ENCODE assay signal across 10 cellular contexts in the genomic region with DNA sequence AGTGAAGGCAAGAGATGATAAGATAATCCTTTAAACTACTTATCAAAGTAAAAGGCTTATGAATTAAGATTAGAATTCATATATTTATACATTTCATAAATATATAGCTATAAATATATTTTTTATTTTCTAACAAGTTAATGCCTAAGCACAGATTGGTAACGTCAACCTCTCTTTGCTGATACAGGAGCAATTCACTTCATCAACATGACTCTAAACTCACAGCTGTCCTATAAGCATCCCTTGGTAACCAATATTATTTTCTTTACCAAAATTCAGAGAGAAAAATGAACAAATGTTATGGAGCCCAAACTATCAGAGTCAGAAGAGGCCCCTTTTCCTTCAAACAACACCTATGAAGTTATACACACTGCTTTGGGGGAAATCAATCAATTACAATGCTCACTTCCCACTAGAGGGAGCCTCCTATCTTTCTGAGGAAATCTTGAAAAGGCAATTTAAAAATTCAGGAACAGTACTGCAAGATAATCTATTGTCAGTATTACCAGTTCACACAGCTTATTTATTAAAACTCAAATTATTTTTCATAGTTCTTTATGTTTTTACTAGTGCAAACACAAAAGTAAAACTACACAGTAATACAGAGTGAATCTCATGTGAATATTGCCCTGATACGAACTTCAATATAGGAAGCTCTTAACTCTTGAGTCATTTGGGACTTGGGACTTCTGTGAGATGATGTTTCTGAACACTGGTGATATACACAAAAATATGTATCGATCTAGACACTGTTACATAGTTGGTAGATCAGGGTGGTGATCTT. TPM values are rescaled to one million over a fixed set of nuclear protein-coding genes. Genes with fewer than 3 reads are reported as not detected.
DNase-seq lines count a peak whose midpoint lies in the region; ATAC-seq, FAIRE-seq and TF ChIP-seq lines count a peak whose summit lies in the region.
"Had no signal": no experiment of that assay in that cellular context is flagged by ENCODE, and none has a peak within 500 bp of the region (broad histone marks: within the 10 kb centered on the region; RNA-seq: fewer than 3 reads in every experiment).

No MANE protein-coding gene starts in this region.

- H3K4me1 ChIP-seq in HepG2 (ENCODE audit: insufficient read depth, low read length) (no peaks in the 10 kb centered on the region), tibial artery (no peaks in the 10 kb centered on the region)
- H3K4me1 ChIP-seq: Caco-2, tibial nerve had no signal

- DNase-seq in AG10803 (ENCODE audit: low read depth): no peak
- no peak for DNase-seq in HFF-Myc (ENCODE audit: extremely low read depth, low read depth)
- DNase-seq in astrocyte of the cerebellum (ENCODE audit: low read depth): no peak
- no peak for DNase-seq in HepG2 (ENCODE audit: low spot score)
- no peak for DNase-seq in tibial artery
- no peak for DNase-seq in natural killer cell
- no peak for DNase-seq in T-cell

- H3K36me3 Mint-ChIP-seq in natural killer cell (no peaks in the 10 kb centered on the region), T-cell (peaks cover 64% of the 10 kb centered on the region)

- H3K27ac Mint-ChIP-seq in natural killer cell: no peak overlapping the region
- H3K27ac Mint-ChIP-seq in T-cell: no peak overlapping the region

- H3K79me2 ChIP-seq in HepG2 (ENCODE audit: insufficient read depth, low read length): no peaks in the 10 kb centered on the region

- H3K27me3 Mint-ChIP-seq in natural killer cell (ENCODE audit: low read depth in 2 of 2): no peaks in the 10 kb centered on the region
- H3K27me3 Mint-ChIP-seq in T-cell: no peaks in the 10 kb centered on the region

- H3K4me3 ChIP-seq in AG10803 (ENCODE audit: low read length) (no peak overlapping the region), HFF-Myc (replicated peaks; ENCODE audit: low read depth, low read length) (no peak overlapping the region), astrocyte of the cerebellum (ENCODE audit: low read depth, low read length) (no peak overlapping the region), HepG2 (replicated peaks in 1 of 3; ENCODE audit: insufficient read depth in 1 of 3, low read depth in 2 of 3, low read length in 3 of 3) (no peak overlapping the region), tibial artery (no peak overlapping the region)
- H3K4me3 ChIP-seq: tibial nerve had no signal

- H3K27ac ChIP-seq in HepG2 (ENCODE audit: extremely low read length, insufficient read depth, low read length) (no peak overlapping the region), tibial artery (no peak overlapping the region)
- H3K27ac ChIP-seq: tibial nerve had no signal

- H4K20me1 ChIP-seq in HepG2 (ENCODE audit: insufficient read depth, low read length): no peaks in the 10 kb centered on the region

- in situ Hi-C loops in astrocyte of the cerebellum (cut with HindIII; ENCODE audit: low sequenced_read_pairs): no loop called here
- in situ Hi-C loops in HepG2 (cut with HindIII; ENCODE audit: extremely low pct_ligation_motif_present, low pct_unique_long_range_greater_than_20kb): no loop called here

- TF ChIP-seq CTCF in AG10803 (conservative IDR thresholded peaks at IDR 0.05; ENCODE audit: low read length) (peak; percentile 40), HFF-Myc (IDR thresholded peaks at IDR 0.05; ENCODE audit: low read depth, low read length, missing control alignments) (peak; percentile 26), astrocyte of the cerebellum (IDR thresholded peaks at IDR 0.05; ENCODE audit: low read depth, low read length, missing control alignments) (peak; percentile 25), HepG2 (CRISPR knock-in tag; IDR thresholded peaks at IDR 0.05) (no peak), tibial artery (IDR thresholded peaks at IDR 0.05) (peak in 1 of 2 experiments; percentile 8), natural killer cell (IDR thresholded peaks at IDR 0.05) (no peak)

- no peak for TF ChIP-seq POLR2A in HepG2 (IDR thresholded peaks at IDR 0.05; ENCODE audit: insufficient read depth in 1 of 2, low read depth in 2 of 2, low read length in 2 of 2)

- H3K9me3 Mint-ChIP-seq in natural killer cell: no peaks in the 10 kb centered on the region
- H3K9me3 Mint-ChIP-seq in T-cell: peaks cover 6 to 22% (median 22%) of the 10 kb centered on the region in 3 donors

- H3K9ac ChIP-seq in HepG2 (ENCODE audit: insufficient read depth, low read depth, low read length): no peak overlapping the region

- H3K4me3 Mint-ChIP-seq in natural killer cell: no peak overlapping the region
- no peak overlapping the region for H3K4me3 Mint-ChIP-seq in T-cell

- POLR2A ChIA-PET in HepG2 (lab: Yijun Ruan, JAX): no interaction called here
- POLR2A ChIA-PET in T-cell (lab: Charles Lee): no interaction called here

- CTCF ChIA-PET in HepG2 (lab: Yijun Ruan, JAX; ENCODE audit: low intra/inter-chr PET ratio, low total read pairs) (no interaction called here), T-cell (lab: Charles Lee) (no interaction called here)

- 33% methylated on average over 3 of the region's 3 CpGs for WGBS in HepG2 (ENCODE audit: low lambda C conversion rate)

- TF ChIP-seq EP300 in HepG2 (IDR thresholded peaks at IDR 0.05; ENCODE audit: low read depth in 2 of 2, low read length in 2 of 2) (no peak), HepG2 (CRISPR knock-in tag; IDR thresholded peaks at IDR 0.05; ENCODE audit: borderline replicate concordance) (no peak)

- H3K4me1 Mint-ChIP-seq in natural killer cell (peaks cover 0 to 4% of the 10 kb centered on the region in 2 donors), T-cell (no peaks in the 10 kb centered on the region)

- H2AFZ ChIP-seq in HepG2 (ENCODE audit: low read length): no peak overlapping the region

- H3K9me3 ChIP-seq in HepG2 (ENCODE audit: low read length) (peaks cover 4% of the 10 kb centered on the region), tibial artery (no peaks in the 10 kb centered on the region)
- H3K9me3 ChIP-seq: tibial nerve had no signal

- TF ChIP-seq RAD21 in HepG2 (CRISPR knock-in tag; IDR thresholded peaks at IDR 0.05): no peak

- H3K36me3 ChIP-seq in HepG2 (replicated peaks in 1 of 2; ENCODE audit: control insufficient read depth in 1 of 2, insufficient read depth in 2 of 2, low read length in 2 of 2) (no peaks in the 10 kb centered on the region), tibial artery (no peaks in the 10 kb centered on the region)

- FAIRE-seq in HepG2 (lab: Jason Lieb, UNC): no peak

- no peak for ATAC-seq in HepG2
- no peak for ATAC-seq in HG02759 (IDR thresholded peaks at IDR 0.05; ENCODE audit: unreplicated experiment)
- ATAC-seq in natural killer cell: no peak
- no peak for ATAC-seq in T-cell (replicated peaks in 1 of 4)

- intact Hi-C loops in HepG2 (cut with micrococcal nuclease; ENCODE audit: unreplicated experiment) (no loop called here), tibial artery (cut with DNase I; ENCODE audit: low total_unique reads) (no loop called here), natural killer cell (cut with micrococcal nuclease) (no loop called here)

- no peak overlapping the region for H3K4me2 ChIP-seq in HepG2 (ENCODE audit: low read depth, low read length)

- no TSS peak for BruUV-seq in HepG2 (replicated peaks; lab: Mats Ljungman, UMichigan)

- H3K27me3 ChIP-seq in HepG2 (ENCODE audit: control insufficient read depth in 1 of 2, insufficient read depth in 2 of 2, low read length in 2 of 2): no peaks in the 10 kb centered on the region
- H3K27me3 ChIP-seq in tibial artery: no peaks in the 10 kb centered on the region
- H3K27me3 ChIP-seq: tibial nerve had no signal

TF ChIP-seq in HepG2, 621 proteins besides CTCF, POLR2A, EP300 and RAD21:
- TF ChIP-seq ATF1 (CRISPR knock-in tag; IDR thresholded peaks at IDR 0.05) (no peak), ZC3H4 (CRISPR knock-in tag; IDR thresholded peaks at IDR 0.05; ENCODE audit: borderline replicate concordance) (no peak), ZFY (CRISPR knock-in tag; IDR thresholded peaks at IDR 0.05) (no peak), GMEB1 (CRISPR knock-in tag; IDR thresholded peaks at IDR 0.05; ENCODE audit: borderline replicate concordance) (no peak), ZNF101 (CRISPR knock-in tag; IDR thresholded peaks at IDR 0.05; ENCODE audit: borderline replicate concordance, low read depth) (peak; percentile 99)

RNA-seq across cellular contexts. Expression of gene NOBOX, which starts 51.0 kb away (rescaled TPM):
- not detected in 2 replicates for total RNA-seq in HepG2 (2016; rRNA removed; fragmentation: Illumina TruSeq; extraction: Trizol)
- total RNA-seq in HepG2 (2016; cell fraction: cytosol; rRNA removed; fragmentation: Illumina TruSeq; extraction: Trizol; ENCODE audit: low read depth): not detected in 2 replicates
- not detected in 2 replicates for total RNA-seq in HepG2 (2016; cell fraction: insoluble cytoplasmic fraction; rRNA removed; fragmentation: Illumina TruSeq; extraction: Trizol)
- not detected in 2 replicates for total RNA-seq in HepG2 (2016; cell fraction: membrane; rRNA removed; fragmentation: Illumina TruSeq; extraction: Trizol)
- total RNA-seq in HepG2 (2016; cell fraction: nucleus; rRNA removed; fragmentation: Illumina TruSeq; extraction: Trizol): not detected in 2 replicates
- not detected in 2 replicates for polyA plus RNA-seq in HepG2 (2011; rRNA removed)
- not detected in 2 replicates for polyA plus RNA-seq in HepG2 (2011; cell fraction: cytosol; rRNA removed)
- not detected in 2 replicates for polyA plus RNA-seq in HepG2 (2011; cell fraction: nucleus; rRNA removed)
- polyA plus RNA-seq in HepG2 (2012): not detected in 2 replicates
- polyA plus RNA-seq in HepG2 (2016; cell fraction: cytosol; fragmentation: Illumina TruSeq; extraction: Trizol; ENCODE audit: low read depth): not detected in 2 replicates
- not detected in 2 replicates for polyA plus RNA-seq in HepG2 (2016; cell fraction: insoluble cytoplasmic fraction; fragmentation: Illumina TruSeq; extraction: Trizol; ENCODE audit: low read depth)
- polyA plus RNA-seq in HepG2 (2016; cell fraction: membrane; fragmentation: Illumina TruSeq; extraction: Trizol; ENCODE audit: low read depth): not detected in 2 replicates
- not detected in 2 replicates for polyA plus RNA-seq in HepG2 (2016; cell fraction: nucleus; fragmentation: Illumina TruSeq; extraction: Trizol; ENCODE audit: insufficient read depth, low read depth)
- polyA minus RNA-seq in HepG2 (2011; rRNA and poly(A)+ RNA removed; ENCODE audit: low replicate concordance): not detected in 2 replicates
- not detected in 2 replicates for polyA minus RNA-seq in HepG2 (2011; cell fraction: cytosol; rRNA and poly(A)+ RNA removed)
- polyA minus RNA-seq in HepG2 (2011; cell fraction: nucleus; rRNA and poly(A)+ RNA removed): not detected in 2 replicates
- not detected for total RNA-seq in natural killer cell
- not detected for total RNA-seq in T-cell
- total RNA-seq: Caco-2, tibial nerve had no signal

Comparison
In these comparisons a context has a peak if more than half of its experiments do, and no peak if none do; other contexts are left out.
1. CTCF ChIP-seq: peak in AG10803 (single experiment), HFF-Myc (single experiment) and astrocyte of the cerebellum (single experiment); none in HepG2 (single experiment) and natural killer cell (single experiment).